Comparison of ENCODE assay signal across 21 cellular contexts in genomic region chr7:142813699-142814098, GRCh38. TPM values are rescaled to one million over a fixed set of nuclear protein-coding genes. Genes with fewer than 3 reads are reported as not detected.
DNase-seq lines count a peak whose midpoint lies in the region; ATAC-seq and TF ChIP-seq lines count a peak whose summit lies in the region.
"Had no signal": no experiment of that assay in that cellular context is flagged by ENCODE, and none has a peak within 500 bp of the region (broad histone marks: within the 10 kb centered on the region; RNA-seq: fewer than 3 reads in every experiment).

No MANE protein-coding gene starts in this region.

- H3K4me3 ChIP-seq in OCI-LY7 (ENCODE audit: low read depth, low read length, poor library complexity, severe bottlenecking), result no peak overlapping the region
- H3K4me3 ChIP-seq in brain microvascular endothelial cell (ENCODE audit: low read depth, low read length), result no peak overlapping the region
- H3K4me3 ChIP-seq: dorsolateral prefrontal cortex, esophagus muscularis mucosa, GM12878 had no signal

- no peaks in the 10 kb centered on the region for H3K27me3 Mint-ChIP-seq in activated naive CD4-positive, alpha-beta T cell treated with anti-CD3 and anti-CD28 coated beads for 36 hours (ENCODE audit: low read depth)
- peaks cover 60% of the 10 kb centered on the region for H3K27me3 Mint-ChIP-seq in type B pancreatic cell
- H3K27me3 Mint-ChIP-seq: activated CD8-positive, alpha-beta memory T cell treated with anti-CD3 and anti-CD28 coated beads, Interleukin-2, amount 10 ng/mL, durations not matched to agents 7 days and 5 days had no signal

- H4K20me1 ChIP-seq in OCI-LY7 (ENCODE audit: insufficient read depth, low read length), result no peaks in the 10 kb centered on the region

- peak overlapping the region; percentile 99 for H3K27ac Mint-ChIP-seq in activated naive CD4-positive, alpha-beta T cell treated with anti-CD3 and anti-CD28 coated beads for 36 hours
- peak overlapping the region; percentile 64 for H3K27ac Mint-ChIP-seq in type B pancreatic cell
- H3K27ac Mint-ChIP-seq: activated CD8-positive, alpha-beta memory T cell treated with anti-CD3 and anti-CD28 coated beads, Interleukin-2, amount 10 ng/mL, durations not matched to agents 7 days and 5 days had no signal

- POLR2A ChIA-PET in OCI-LY7 (lab: Charles Lee), result interaction anchor here (1.0 to 15.5 kb wide), 4 partner anchors 23 to 179 kb away, joined by 3 to 666 read pairs (median 30); no protein-coding TSS in a partner anchor

- no peaks in the 10 kb centered on the region for H3K9me3 Mint-ChIP-seq in activated naive CD4-positive, alpha-beta T cell treated with anti-CD3 and anti-CD28 coated beads for 36 hours
- H3K9me3 Mint-ChIP-seq in type B pancreatic cell, result no peaks in the 10 kb centered on the region
- H3K9me3 Mint-ChIP-seq: neural crest cell had no signal

- peak overlapping the region; percentile 57; the same call in 1 of the 2 replicates for H3K4me2 ChIP-seq in OCI-LY7 (ENCODE audit: low read length)

- peak overlapping the region; percentile 70 for H3K4me3 Mint-ChIP-seq in activated naive CD4-positive, alpha-beta T cell treated with anti-CD3 and anti-CD28 coated beads for 36 hours
- H3K4me3 Mint-ChIP-seq in type B pancreatic cell, result no peak overlapping the region
- H3K4me3 Mint-ChIP-seq: activated CD8-positive, alpha-beta memory T cell treated with anti-CD3 and anti-CD28 coated beads, Interleukin-2, amount 10 ng/mL, durations not matched to agents 7 days and 5 days; neural crest cell had no signal

- no peaks in the 10 kb centered on the region; the same call in 1 of the 2 replicates for H3K9me2 ChIP-seq in OCI-LY7 (ENCODE audit: insufficient read depth, low read length)

- peaks cover 50% of the 10 kb centered on the region for H3K4me1 ChIP-seq in OCI-LY7 (ENCODE audit: insufficient read depth, low read length, poor library complexity, severe bottlenecking)
- H3K4me1 ChIP-seq: esophagus muscularis mucosa had no signal

- no peaks in the 10 kb centered on the region for H3K36me3 ChIP-seq in OCI-LY7 (ENCODE audit: insufficient read depth, low read length)
- H3K36me3 ChIP-seq in brain microvascular endothelial cell (replicated peaks), result no peaks in the 10 kb centered on the region
- H3K36me3 ChIP-seq: esophagus muscularis mucosa had no signal

- DNase-seq in activated naive CD4-positive, alpha-beta T cell treated with anti-CD3 and anti-CD28 coated beads for 36 hours, result no peak
- no peak for DNase-seq in activated naive CD4-positive, alpha-beta T cell treated with Interleukin-2 at 50 U/mL for 16 hours
- DNase-seq in OCI-LY7 (ENCODE audit: low spot score) (no peak), brain microvascular endothelial cell (no peak), type B pancreatic cell (ENCODE audit: extremely low spot score, unreplicated experiment) (no peak), AG08396 (ENCODE audit: low spot score) (no peak), hippocampal formation (lab: John Stamatoyannopoulos, UW) (no peak)
- DNase-seq: activated CD4-positive, CD25-positive, alpha-beta regulatory T cell; activated CD8-positive, alpha-beta memory T cell treated with anti-CD3 and anti-CD28 coated beads, Interleukin-2, amount 10 ng/mL, durations not matched to agents 7 days and 5 days; dorsolateral prefrontal cortex; NCI-H187; stimulated activated naive CD4-positive, alpha-beta T cell; T-helper 2 cell had no signal

- no peaks in the 10 kb centered on the region for H3K9me3 ChIP-seq in OCI-LY7 (ENCODE audit: low read length)
- H3K9me3 ChIP-seq: esophagus muscularis mucosa had no signal

- BruUV-seq in OCI-LY7 (replicated peaks; lab: Mats Ljungman, UMichigan), result no TSS peak

- peaks cover 73% of the 10 kb centered on the region for H3K4me1 Mint-ChIP-seq in activated naive CD4-positive, alpha-beta T cell treated with anti-CD3 and anti-CD28 coated beads for 36 hours (ENCODE audit: low read depth)
- H3K4me1 Mint-ChIP-seq in type B pancreatic cell (ENCODE audit: unreplicated experiment), result no peaks in the 10 kb centered on the region

- intact Hi-C loops in activated naive CD4-positive, alpha-beta T cell treated with anti-CD3 and anti-CD28 coated beads for 36 hours (cut with micrococcal nuclease), result loop anchor here (5.0 kb wide), 1 partner anchor 836 kb away; no protein-coding TSS in a partner anchor
- intact Hi-C loops in OCI-LY7 (cut with micrococcal nuclease; ENCODE audit: unreplicated experiment), result no loop called here

- in situ Hi-C loops in brain microvascular endothelial cell (cut with HindIII; ENCODE audit: low pct_ligation_motif_present, low sequenced_read_pairs), result no loop called here

- H3K36me3 Mint-ChIP-seq in activated naive CD4-positive, alpha-beta T cell treated with anti-CD3 and anti-CD28 coated beads for 36 hours (ENCODE audit: low read depth), result no peaks in the 10 kb centered on the region
- H3K36me3 Mint-ChIP-seq in type B pancreatic cell, result no peaks in the 10 kb centered on the region
- H3K36me3 Mint-ChIP-seq: activated CD8-positive, alpha-beta memory T cell treated with anti-CD3 and anti-CD28 coated beads, Interleukin-2, amount 10 ng/mL, durations not matched to agents 7 days and 5 days had no signal

- TF ChIP-seq CTCF in OCI-LY7 (conservative IDR thresholded peaks at IDR 0.05; ENCODE audit: low read length) (no peak), brain microvascular endothelial cell (IDR thresholded peaks at IDR 0.05; ENCODE audit: low read depth, low read length, missing control alignments) (no peak), type B pancreatic cell (conservative IDR thresholded peaks at IDR 0.05) (no peak)

- H3K27ac ChIP-seq in OCI-LY7 (ENCODE audit: low read depth, low read length, poor library complexity, severe bottlenecking), result no peak overlapping the region
- peak overlapping the region; percentile 93 for H3K27ac ChIP-seq in brain microvascular endothelial cell
- H3K27ac ChIP-seq: dorsolateral prefrontal cortex, esophagus muscularis mucosa had no signal

- peak overlapping the region; percentile 8; the same call in 1 of the 2 replicates for H2AFZ ChIP-seq in OCI-LY7 (ENCODE audit: low read length)

- no peaks in the 10 kb centered on the region for H3K27me3 ChIP-seq in brain microvascular endothelial cell (replicated peaks)

- ATAC-seq in GM19395 (IDR thresholded peaks at IDR 0.05; ENCODE audit: unreplicated experiment), result no peak
- ATAC-seq: activated CD8-positive, alpha-beta memory T cell treated with anti-CD3 and anti-CD28 coated beads, Interleukin-2, amount 10 ng/mL, durations not matched to agents 7 days and 5 days; GM12878 had no signal

- no peaks in the 10 kb centered on the region for H3K79me2 ChIP-seq in OCI-LY7 (ENCODE audit: insufficient read depth, low read depth, low read length)

- CTCF ChIA-PET in activated naive CD4-positive, alpha-beta T cell treated with anti-CD3 and anti-CD28 coated beads for 36 hours (lab: Charles Lee), result interaction anchor here (0.7 to 12.4 kb wide), 16 partner anchors 8 to 510 kb away, joined by 3 to 382 read pairs (median 4); partner anchors contain the start of gene EPHB6
- CTCF ChIA-PET in OCI-LY7 (lab: Charles Lee; ENCODE audit: unreplicated experiment), result interaction anchor here (0.5 to 4.9 kb wide), 5 partner anchors 20 to 273 kb away, joined by 3 to 67 read pairs (median 3); no protein-coding TSS in a partner anchor

RNA-seq across cellular contexts. Expression of gene EPHB6, which starts 41.2 kb away (rescaled TPM):
- total RNA-seq in activated naive CD4-positive, alpha-beta T cell treated with anti-CD3 and anti-CD28 coated beads for 36 hours, result 10 to 100 TPM; 22.1 to 22.8 TPM
- total RNA-seq in OCI-LY7 (2014; rRNA removed; shearing (Covaris generic)), result 0.15 and 0.41 TPM in 2 replicates
- total RNA-seq in OCI-LY7 (2022) (0.33 and 0.57 TPM in 2 replicates), type B pancreatic cell (ENCODE audit: low replicate concordance) (8.4 and 8.8 TPM in 2 replicates)
- total RNA-seq: G401 had no signal

RNA-seq across cellular contexts. Expression of gene PRSS2, which starts 42.9 kb away (rescaled TPM):
- under 1 TPM in 1 of 2 experiments, not detected in 1; 0.50 TPM for total RNA-seq in activated naive CD4-positive, alpha-beta T cell treated with anti-CD3 and anti-CD28 coated beads for 36 hours
- 0.23 and 0.60 TPM in 2 replicates for total RNA-seq in OCI-LY7 (2014; rRNA removed; shearing (Covaris generic))
- total RNA-seq in OCI-LY7 (2022) (1.1 TPM in 2 replicates), type B pancreatic cell (ENCODE audit: low replicate concordance) (20.4 and 272 TPM in 2 replicates)
- total RNA-seq: activated CD8-positive, alpha-beta memory T cell treated with anti-CD3 and anti-CD28 coated beads, Interleukin-2, amount 10 ng/mL, durations not matched to agents 7 days and 5 days; cardiac septum; dorsolateral prefrontal cortex; G401; IMR-90; neural crest cell; urinary bladder had no signal

Comparison
In these comparisons a context has a peak if more than half of its experiments do, and no peak if none do; other contexts are left out.
1. RNA of gene PRSS2, which starts 42.9 kb away (total RNA-seq): 20.4 to 272 TPM in type B pancreatic cell; 0.23 to 1.1 TPM in OCI-LY7 and 0.50 TPM in activated naive CD4-positive, alpha-beta T cell treated with anti-CD3 and anti-CD28 coated beads for 36 hours; every median in the first group is over 10 times any median in the second.